ENCODE assay signal across 1 cellular context in genomic region chr11:27472398-27473016, GRCh38.
TF ChIP-seq lines count a peak whose summit lies in the region.

A gene with protein sequence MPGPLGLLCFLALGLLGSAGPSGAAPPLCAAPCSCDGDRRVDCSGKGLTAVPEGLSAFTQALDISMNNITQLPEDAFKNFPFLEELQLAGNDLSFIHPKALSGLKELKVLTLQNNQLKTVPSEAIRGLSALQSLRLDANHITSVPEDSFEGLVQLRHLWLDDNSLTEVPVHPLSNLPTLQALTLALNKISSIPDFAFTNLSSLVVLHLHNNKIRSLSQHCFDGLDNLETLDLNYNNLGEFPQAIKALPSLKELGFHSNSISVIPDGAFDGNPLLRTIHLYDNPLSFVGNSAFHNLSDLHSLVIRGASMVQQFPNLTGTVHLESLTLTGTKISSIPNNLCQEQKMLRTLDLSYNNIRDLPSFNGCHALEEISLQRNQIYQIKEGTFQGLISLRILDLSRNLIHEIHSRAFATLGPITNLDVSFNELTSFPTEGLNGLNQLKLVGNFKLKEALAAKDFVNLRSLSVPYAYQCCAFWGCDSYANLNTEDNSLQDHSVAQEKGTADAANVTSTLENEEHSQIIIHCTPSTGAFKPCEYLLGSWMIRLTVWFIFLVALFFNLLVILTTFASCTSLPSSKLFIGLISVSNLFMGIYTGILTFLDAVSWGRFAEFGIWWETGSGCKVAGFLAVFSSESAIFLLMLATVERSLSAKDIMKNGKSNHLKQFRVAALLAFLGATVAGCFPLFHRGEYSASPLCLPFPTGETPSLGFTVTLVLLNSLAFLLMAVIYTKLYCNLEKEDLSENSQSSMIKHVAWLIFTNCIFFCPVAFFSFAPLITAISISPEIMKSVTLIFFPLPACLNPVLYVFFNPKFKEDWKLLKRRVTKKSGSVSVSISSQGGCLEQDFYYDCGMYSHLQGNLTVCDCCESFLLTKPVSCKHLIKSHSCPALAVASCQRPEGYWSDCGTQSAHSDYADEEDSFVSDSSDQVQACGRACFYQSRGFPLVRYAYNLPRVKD (minus strand): TSS chr11:27472790. CDS start chr11:27472302, 488 bp downstream.

TF ChIP-seq in K562, 482 proteins besides CTCF, POLR2A, EP300 and RAD21 (continued from another document and continues in another):
- TF ChIP-seq SAFB (IDR thresholded peaks at IDR 0.05; ENCODE audit: borderline replicate concordance, low read depth, low read length) (no peak), TAF7 (tag; IDR thresholded peaks at IDR 0.05) (no peak), GATAD2B (IDR thresholded peaks at IDR 0.05; ENCODE audit: borderline replicate concordance) (peak; percentile 89; the same call in 1 of the 2 replicates), SMAD4 (CRISPR knock-in tag; conservative IDR thresholded peaks at IDR 0.05) (peak; percentile 52; the same call in 1 of the 2 replicates), MEF2D (tag; conservative IDR thresholded peaks at IDR 0.05; ENCODE audit: low read depth) (no peak), JUNB (CRISPR knock-in tag; conservative IDR thresholded peaks at IDR 0.05) (no peak), PML (IDR thresholded peaks at IDR 0.05; ENCODE audit: low read length) (peak; percentile 32; the same call in 1 of the 2 replicates), MAFG (tag; conservative IDR thresholded peaks at IDR 0.05) (no peak), POLR2G (IDR thresholded peaks at IDR 0.05; ENCODE audit: low read depth, low read length) (peak; percentile 76), HCFC1 (IDR thresholded peaks at IDR 0.05; ENCODE audit: low read depth, low read length) (no peak), RBM14 (IDR thresholded peaks at IDR 0.05; ENCODE audit: borderline replicate concordance, insufficient read depth, low read depth, low read length) (no peak), ZNF655 (CRISPR knock-in tag; IDR thresholded peaks at IDR 0.05) (no peak), FOS (IDR thresholded peaks at IDR 0.05; ENCODE audit: extremely low read depth, insufficient read length) (peak; percentile 13), UBTF (IDR thresholded peaks at IDR 0.05; ENCODE audit: borderline replicate concordance in 1 of 2, low read depth in 2 of 2, low read length in 2 of 2) (peak; percentile 41 to 94; a peak in 2 of 4 replicates), ZNF77 (CRISPR knock-in tag; IDR thresholded peaks at IDR 0.05) (no peak), POU5F1 (IDR thresholded peaks at IDR 0.05; ENCODE audit: borderline replicate concordance, low read depth, low read length, partially characterized antibody) (no peak), TAF1 (IDR thresholded peaks at IDR 0.05; ENCODE audit: control insufficient read depth, extremely low read depth, insufficient read depth, low read length, severe bottlenecking) (peak; percentile 46), HMGN3 (IDR thresholded peaks at IDR 0.05; ENCODE audit: borderline replicate concordance, extremely low read depth, insufficient read length, low read depth, low read length) (peak; percentile 50), SAP30 (IDR thresholded peaks at IDR 0.05; ENCODE audit: borderline replicate concordance, insufficient read depth, low read depth, low read length, poor library complexity, severe bottlenecking) (peak; percentile 20), TOE1 (IDR thresholded peaks at IDR 0.05; ENCODE audit: borderline replicate concordance) (no peak), TOE1 (CRISPR knock-in tag; IDR thresholded peaks at IDR 0.05; ENCODE audit: borderline replicate concordance, low read depth) (no peak), TBL1XR1 (IDR thresholded peaks at IDR 0.05; ENCODE audit: low read length in 2 of 2) (no peak), PHF8 (IDR thresholded peaks at IDR 0.05; ENCODE audit: borderline replicate concordance, low read length) (peak; percentile 70; the same call in 1 of the 2 replicates), ZBTB1 (CRISPR knock-in tag; IDR thresholded peaks at IDR 0.05; ENCODE audit: borderline replicate concordance, low read depth) (peak; percentile 95), ID3 (CRISPR knock-in tag; IDR thresholded peaks at IDR 0.05) (no peak), ID3 (tag; IDR thresholded peaks at IDR 0.05) (0 out of 2 replicates have a peak, but pooled peaks have one; percentile 32), HDAC6 (IDR thresholded peaks at IDR 0.05; ENCODE audit: low read depth, low read length) (no peak), ESRRA (IDR thresholded peaks at IDR 0.05; ENCODE audit: borderline replicate concordance, low read depth) (no peak), ZNF583 (CRISPR knock-in tag; IDR thresholded peaks at IDR 0.05) (0 out of 2 replicates have a peak, but pooled peaks have one; percentile 35), SMAD3 (CRISPR knock-in tag; conservative IDR thresholded peaks at IDR 0.05) (no peak), NONO (IDR thresholded peaks at IDR 0.05; ENCODE audit: low read depth in 2 of 2, low read length in 1 of 2) (no peak), SREBF2 (CRISPR knock-in tag; IDR thresholded peaks at IDR 0.05) (no peak), SPI1 (IDR thresholded peaks at IDR 0.05; ENCODE audit: borderline replicate concordance, low read depth, low read length) (no peak), PYGO2 (tag; IDR thresholded peaks at IDR 0.05) (no peak), XRCC4 (IDR thresholded peaks at IDR 0.05; ENCODE audit: extremely low read depth, insufficient read depth, insufficient read length) (no peak), ZNF133 (CRISPR knock-in tag; IDR thresholded peaks at IDR 0.05) (no peak), ZNF436 (CRISPR knock-in tag; IDR thresholded peaks at IDR 0.05) (no peak), FOXK2 (conservative IDR thresholded peaks at IDR 0.05 in 1 of 2, IDR thresholded peaks at IDR 0.05 in 1 of 2; ENCODE audit: low read depth in 2 of 2) (0 out of 4 replicates have a peak, but pooled peaks of 1 of the 2 experiments have one; percentile 17)
- TF ChIP-seq, protein P1, sequence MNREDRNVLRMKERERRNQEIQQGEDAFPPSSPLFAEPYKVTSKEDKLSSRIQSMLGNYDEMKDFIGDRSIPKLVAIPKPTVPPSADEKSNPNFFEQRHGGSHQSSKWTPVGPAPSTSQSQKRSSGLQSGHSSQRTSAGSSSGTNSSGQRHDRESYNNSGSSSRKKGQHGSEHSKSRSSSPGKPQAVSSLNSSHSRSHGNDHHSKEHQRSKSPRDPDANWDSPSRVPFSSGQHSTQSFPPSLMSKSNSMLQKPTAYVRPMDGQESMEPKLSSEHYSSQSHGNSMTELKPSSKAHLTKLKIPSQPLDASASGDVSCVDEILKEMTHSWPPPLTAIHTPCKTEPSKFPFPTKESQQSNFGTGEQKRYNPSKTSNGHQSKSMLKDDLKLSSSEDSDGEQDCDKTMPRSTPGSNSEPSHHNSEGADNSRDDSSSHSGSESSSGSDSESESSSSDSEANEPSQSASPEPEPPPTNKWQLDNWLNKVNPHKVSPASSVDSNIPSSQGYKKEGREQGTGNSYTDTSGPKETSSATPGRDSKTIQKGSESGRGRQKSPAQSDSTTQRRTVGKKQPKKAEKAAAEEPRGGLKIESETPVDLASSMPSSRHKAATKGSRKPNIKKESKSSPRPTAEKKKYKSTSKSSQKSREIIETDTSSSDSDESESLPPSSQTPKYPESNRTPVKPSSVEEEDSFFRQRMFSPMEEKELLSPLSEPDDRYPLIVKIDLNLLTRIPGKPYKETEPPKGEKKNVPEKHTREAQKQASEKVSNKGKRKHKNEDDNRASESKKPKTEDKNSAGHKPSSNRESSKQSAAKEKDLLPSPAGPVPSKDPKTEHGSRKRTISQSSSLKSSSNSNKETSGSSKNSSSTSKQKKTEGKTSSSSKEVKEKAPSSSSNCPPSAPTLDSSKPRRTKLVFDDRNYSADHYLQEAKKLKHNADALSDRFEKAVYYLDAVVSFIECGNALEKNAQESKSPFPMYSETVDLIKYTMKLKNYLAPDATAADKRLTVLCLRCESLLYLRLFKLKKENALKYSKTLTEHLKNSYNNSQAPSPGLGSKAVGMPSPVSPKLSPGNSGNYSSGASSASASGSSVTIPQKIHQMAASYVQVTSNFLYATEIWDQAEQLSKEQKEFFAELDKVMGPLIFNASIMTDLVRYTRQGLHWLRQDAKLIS (CRISPR knock-in tag; IDR thresholded peaks at IDR 0.05), result 0 out of 2 replicates have a peak, but pooled peaks have one; percentile 22
- TF ChIP-seq, protein P2, sequence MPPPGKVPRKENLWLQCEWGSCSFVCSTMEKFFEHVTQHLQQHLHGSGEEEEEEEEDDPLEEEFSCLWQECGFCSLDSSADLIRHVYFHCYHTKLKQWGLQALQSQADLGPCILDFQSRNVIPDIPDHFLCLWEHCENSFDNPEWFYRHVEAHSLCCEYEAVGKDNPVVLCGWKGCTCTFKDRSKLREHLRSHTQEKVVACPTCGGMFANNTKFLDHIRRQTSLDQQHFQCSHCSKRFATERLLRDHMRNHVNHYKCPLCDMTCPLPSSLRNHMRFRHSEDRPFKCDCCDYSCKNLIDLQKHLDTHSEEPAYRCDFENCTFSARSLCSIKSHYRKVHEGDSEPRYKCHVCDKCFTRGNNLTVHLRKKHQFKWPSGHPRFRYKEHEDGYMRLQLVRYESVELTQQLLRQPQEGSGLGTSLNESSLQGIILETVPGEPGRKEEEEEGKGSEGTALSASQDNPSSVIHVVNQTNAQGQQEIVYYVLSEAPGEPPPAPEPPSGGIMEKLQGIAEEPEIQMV (tag; conservative IDR thresholded peaks at IDR 0.05; ENCODE audit: low read depth), result no peak
- TF ChIP-seq, protein P3, sequence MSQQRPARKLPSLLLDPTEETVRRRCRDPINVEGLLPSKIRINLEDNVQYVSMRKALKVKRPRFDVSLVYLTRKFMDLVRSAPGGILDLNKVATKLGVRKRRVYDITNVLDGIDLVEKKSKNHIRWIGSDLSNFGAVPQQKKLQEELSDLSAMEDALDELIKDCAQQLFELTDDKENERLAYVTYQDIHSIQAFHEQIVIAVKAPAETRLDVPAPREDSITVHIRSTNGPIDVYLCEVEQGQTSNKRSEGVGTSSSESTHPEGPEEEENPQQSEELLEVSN (IDR thresholded peaks at IDR 0.05; ENCODE audit: borderline replicate concordance in 1 of 2, extremely low read depth in 1 of 2, insufficient read depth in 1 of 2, insufficient read length in 1 of 2, low read depth in 1 of 2, low read length in 1 of 2, poor library complexity in 1 of 2, severe bottlenecking in 1 of 2), result no peak
- TF ChIP-seq, protein P4, sequence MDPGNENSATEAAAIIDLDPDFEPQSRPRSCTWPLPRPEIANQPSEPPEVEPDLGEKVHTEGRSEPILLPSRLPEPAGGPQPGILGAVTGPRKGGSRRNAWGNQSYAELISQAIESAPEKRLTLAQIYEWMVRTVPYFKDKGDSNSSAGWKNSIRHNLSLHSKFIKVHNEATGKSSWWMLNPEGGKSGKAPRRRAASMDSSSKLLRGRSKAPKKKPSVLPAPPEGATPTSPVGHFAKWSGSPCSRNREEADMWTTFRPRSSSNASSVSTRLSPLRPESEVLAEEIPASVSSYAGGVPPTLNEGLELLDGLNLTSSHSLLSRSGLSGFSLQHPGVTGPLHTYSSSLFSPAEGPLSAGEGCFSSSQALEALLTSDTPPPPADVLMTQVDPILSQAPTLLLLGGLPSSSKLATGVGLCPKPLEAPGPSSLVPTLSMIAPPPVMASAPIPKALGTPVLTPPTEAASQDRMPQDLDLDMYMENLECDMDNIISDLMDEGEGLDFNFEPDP (CRISPR knock-in tag; IDR thresholded peaks at IDR 0.05), result no peak
- TF ChIP-seq, protein P5, sequence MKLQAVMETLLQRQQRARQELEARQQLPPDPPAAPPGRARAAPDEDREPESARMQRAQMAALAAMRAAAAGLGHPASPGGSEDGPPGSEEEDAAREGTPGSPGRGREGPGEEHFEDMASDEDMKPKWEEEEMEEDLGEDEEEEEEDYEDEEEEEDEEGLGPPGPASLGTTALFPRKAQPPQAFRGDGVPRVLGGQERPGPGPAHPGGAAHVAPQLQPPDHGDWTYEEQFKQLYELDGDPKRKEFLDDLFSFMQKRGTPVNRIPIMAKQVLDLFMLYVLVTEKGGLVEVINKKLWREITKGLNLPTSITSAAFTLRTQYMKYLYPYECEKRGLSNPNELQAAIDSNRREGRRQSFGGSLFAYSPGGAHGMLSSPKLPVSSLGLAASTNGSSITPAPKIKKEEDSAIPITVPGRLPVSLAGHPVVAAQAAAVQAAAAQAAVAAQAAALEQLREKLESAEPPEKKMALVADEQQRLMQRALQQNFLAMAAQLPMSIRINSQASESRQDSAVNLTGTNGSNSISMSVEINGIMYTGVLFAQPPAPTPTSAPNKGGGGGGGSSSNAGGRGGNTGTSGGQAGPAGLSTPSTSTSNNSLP (IDR thresholded peaks at IDR 0.05; ENCODE audit: borderline replicate concordance, low read depth, low read length), result no peak
